Comparison of ENCODE assay signal across 20 cellular contexts in genomic region chr15:26325495-26325894, GRCh38.
"Had no signal": no experiment of that assay in that cellular context is flagged by ENCODE, and none has a peak within 500 bp of the region (broad histone marks: within the 10 kb centered on the region; RNA-seq: fewer than 3 reads in every experiment).

No MANE protein-coding gene starts in this region.

- H3K36me3 ChIP-seq: cardiac muscle cell, gastroesophageal sphincter, ovary, right atrium auricular region, thoracic aorta had no signal

- ATAC-seq: body of pancreas; gastroesophageal sphincter; natural killer cell treated with Interleukin-12 subunit alpha and Interleukin-12 subunit beta and Interleukin-15 and Interleukin-18, amount 100 ng/mL, for 72 hours; psoas muscle had no signal

- FAIRE-seq: islet of Langerhans had no signal

- H3K4me1 ChIP-seq: body of pancreas, psoas muscle, right atrium auricular region had no signal

- DNase-seq: activated gamma-delta T cell treated with Interleukin-2 at 50 U/mL for 16 hours; activated T-cell treated with anti-CD3 and anti-CD28 coated beads, Interleukin-2, amount 50 U/mL, for 1 hour; anterior cingulate cortex; body of pancreas; cortex of kidney; endodermal cell; head of caudate nucleus; hypothalamus; ovary; psoas muscle; stimulated activated CD4-positive, alpha-beta T cell treated with anti-CD3 and anti-CD28 coated beads, Interleukin-4, amount 100 ng/mL, for 24 hours; stimulated activated naive CD4-positive, alpha-beta T cell treated with Interleukin-2 at 50 U/mL for 16 hours; T-helper 9 cell had no signal

- H3K4me3 ChIP-seq: body of pancreas, cardiac muscle cell, gastroesophageal sphincter, ovary, psoas muscle, right atrium auricular region, thoracic aorta had no signal

- H3K27me3 ChIP-seq: body of pancreas, cardiac muscle cell, gastroesophageal sphincter, ovary, right atrium auricular region had no signal

- H3K27ac ChIP-seq: body of pancreas, cardiac muscle cell, epithelial cell of prostate, gastroesophageal sphincter, ovary, psoas muscle, right atrium auricular region, thoracic aorta had no signal

- H3K9me3 ChIP-seq: body of pancreas, gastroesophageal sphincter, ovary, psoas muscle, right atrium auricular region, thoracic aorta had no signal
